In the genomic region with DNA sequence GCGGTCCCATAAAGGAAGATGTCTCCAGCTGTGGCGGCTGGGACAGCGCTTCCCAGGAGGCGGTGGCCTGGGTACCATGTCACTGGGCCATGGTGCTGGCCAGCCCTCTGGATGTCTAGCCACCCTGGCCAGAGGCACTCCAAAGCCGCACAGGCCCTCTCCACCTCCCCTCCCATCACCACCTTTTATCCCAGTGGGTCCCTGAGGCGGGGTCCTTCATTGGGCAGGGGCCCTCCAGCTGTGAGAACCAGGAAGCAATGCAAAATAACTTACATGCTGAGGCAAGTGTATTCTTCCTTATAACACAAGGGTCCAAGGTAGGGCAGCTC, we compare ENCODE assay signal across 1 cellular context.
TF ChIP-seq lines count a peak whose summit lies in the region.

No MANE protein-coding gene starts in this region.

TF ChIP-seq in H1, 55 proteins besides CTCF, POLR2A, EP300 and RAD21:
- no peak for TF ChIP-seq FOSL1 (IDR thresholded peaks at IDR 0.05; ENCODE audit: insufficient read depth, low read depth, low read length)
